ENCODE assay signal across 10 cellular contexts in the genomic region with DNA sequence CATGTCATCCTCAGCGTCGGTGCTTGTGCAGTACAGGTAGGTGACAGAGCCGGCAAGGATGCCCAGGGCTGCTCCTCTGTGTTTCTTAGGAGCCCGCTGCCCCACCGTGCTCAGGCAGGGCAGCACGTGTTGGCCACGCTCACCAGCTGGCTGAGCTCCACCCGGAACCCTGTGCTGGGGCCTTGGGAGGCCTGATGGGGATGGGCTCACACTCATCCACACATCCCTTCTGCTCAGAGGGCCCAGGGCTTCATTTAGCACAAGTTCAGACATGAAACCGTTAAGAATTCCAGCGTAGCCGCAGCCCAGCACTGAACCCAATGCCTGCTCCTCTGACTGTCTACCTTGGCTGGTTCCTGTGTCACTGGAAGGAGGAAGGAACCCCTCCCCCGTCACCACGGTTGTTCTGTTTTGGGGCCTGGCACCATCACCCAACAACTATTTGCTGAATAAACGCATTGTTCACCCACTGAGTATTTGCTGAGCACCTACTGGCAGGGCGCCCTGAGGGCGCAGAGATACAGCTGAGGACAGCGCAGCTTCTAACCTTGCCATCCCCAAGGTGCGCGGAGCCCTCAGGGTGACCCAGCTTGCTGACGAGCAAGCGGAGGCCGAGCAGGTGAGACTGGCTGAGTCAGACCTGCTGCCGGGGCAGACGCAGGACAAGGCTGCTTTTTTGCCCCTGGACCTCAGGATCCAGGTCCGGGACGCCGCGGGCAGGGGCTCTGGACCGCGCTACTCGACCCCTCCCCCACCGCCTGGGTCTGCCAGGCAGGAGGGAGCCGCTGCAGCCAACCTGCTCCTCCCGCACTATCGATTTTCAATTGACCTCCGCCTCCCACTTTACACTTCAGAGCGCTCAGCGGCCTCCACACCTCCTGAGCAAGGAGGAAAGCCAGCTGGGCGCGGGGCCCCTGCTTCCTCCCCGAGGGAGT. TPM values are rescaled to one million over a fixed set of nuclear protein-coding genes. Genes with fewer than 3 reads are reported as not detected.
DNase-seq lines count a peak whose midpoint lies in the region; ATAC-seq, FAIRE-seq and TF ChIP-seq lines count a peak whose summit lies in the region.
"Had no signal": no experiment of that assay in that cellular context is flagged by ENCODE, and none has a peak within 500 bp of the region (broad histone marks: within the 10 kb centered on the region; RNA-seq: fewer than 3 reads in every experiment).

No MANE protein-coding gene starts in this region.

- H3K79me2 ChIP-seq in H1 (ENCODE audit: control insufficient read depth in 1 of 2, insufficient read depth in 2 of 2, low read length in 2 of 2), result no peaks in the 10 kb centered on the region

- TF ChIP-seq EP300 in H1 (IDR thresholded peaks at IDR 0.05; ENCODE audit: borderline replicate concordance in 1 of 2, low read depth in 2 of 2, low read length in 2 of 2), result no peak

- FAIRE-seq in H1 (lab: Jason Lieb, UNC), result no peak

- TF ChIP-seq CTCF in H1 (IDR thresholded peaks at IDR 0.05; ENCODE audit: control extremely low read depth in 1 of 3, insufficient read depth in 1 of 3, low read depth in 1 of 3, low read length in 3 of 3), result no peak
- TF ChIP-seq CTCF in WERI-Rb-1 (IDR thresholded peaks at IDR 0.05; ENCODE audit: low read depth, low read length), result no peak

- H3K36me3 ChIP-seq in H1 (ENCODE audit: control insufficient read depth in 2 of 4, insufficient read depth in 4 of 4, low read length in 3 of 4) (no peaks in the 10 kb centered on the region), WERI-Rb-1 (no peaks in the 10 kb centered on the region)
- H3K36me3 ChIP-seq: MG63 had no signal

- ATAC-seq in HG03175 (IDR thresholded peaks at IDR 0.05; ENCODE audit: unreplicated experiment), result no peak
- ATAC-seq: activated CD8-positive, alpha-beta T cell treated with anti-CD3 and anti-CD28 coated beads, Interleukin-2, amount 10 ng/mL, durations not matched to agents 7 days and 5 days had no signal

- no peak overlapping the region for H3K27ac ChIP-seq in H1 (ENCODE audit: low read depth, low read length)
- H3K27ac ChIP-seq in WERI-Rb-1, result no peak overlapping the region

- H3K23me2 ChIP-seq in H1 (ENCODE audit: low read depth, low read length), result peaks cover 4% of the 10 kb centered on the region; the same call in 1 of the 2 replicates

- no peak overlapping the region; a peak in 1 of 7 replicates for H3K9ac ChIP-seq in H1 (replicated peaks in 1 of 4; ENCODE audit: extremely low read depth in 1 of 4, low read depth in 3 of 4, low read length in 3 of 4)

- 31% methylated on average over 37 of the region's 41 CpGs; no CpG with 5 or more reads in 1 of the 2 experiments for WGBS in H1 (ENCODE audit: extremely low coverage in 1 of 2, insufficient coverage in 1 of 2, insufficient read length in 1 of 2, insufficient replicate concordance in 2 of 2, low coverage in 1 of 2, low lambda C conversion rate in 2 of 2, missing lambda C conversion rate in 1 of 2), 2 experiments

- peak overlapping the region; percentile 85 for H4K8ac ChIP-seq in H1 (ENCODE audit: extremely low read depth, insufficient read depth, low read length)

- H3K4me1 ChIP-seq in H1 (replicated peaks in 1 of 4; ENCODE audit: control insufficient read depth in 3 of 4, insufficient read depth in 4 of 4, low read length in 3 of 4), result peaks cover 10 to 23% (median 18%) of the 10 kb centered on the region in 4 experiments

- H3K4me3 ChIP-seq in H1 (ENCODE audit: extremely low read depth in 1 of 4, insufficient read depth in 2 of 4, low read depth in 3 of 4, low read length in 4 of 4) (peak overlapping the region; percentile 3 to 49 (median 30); a peak in 6 of 8 replicates), WERI-Rb-1 (ENCODE audit: low read depth, low read length) (no peak overlapping the region)
- H3K4me3 ChIP-seq: MG63 had no signal

- peak overlapping the region; percentile 65 to 67 for H3K4me2 ChIP-seq in H1 (ENCODE audit: insufficient read depth in 1 of 2, low read depth in 2 of 2, low read length in 2 of 2)

- DNase-seq in DMS153 treated with DMSO at 0.1 percent for 48 hours (lab: John Stamatoyannopoulos, UW; ENCODE audit: unreplicated experiment) (peak; percentile 46), NCI-H1092 treated with DMSO at 0.1 percent for 48 hours (lab: John Stamatoyannopoulos, UW) (peak; percentile 3), H1 (ENCODE audit: low read depth in 1 of 2, low spot score in 2 of 2) (peak in 1 of 2 experiments; percentile 82), mesenteric fat pad (ENCODE audit: low spot score) (peak; percentile 88), activated T-cell treated with anti-CD3 and anti-CD28 coated beads for 4 hours (no peak), WERI-Rb-1 (no peak), GDM1 (lab: John Stamatoyannopoulos, UW) (no peak)
- DNase-seq: activated CD8-positive, alpha-beta T cell treated with anti-CD3 and anti-CD28 coated beads, Interleukin-2, amount 10 ng/mL, durations not matched to agents 7 days and 5 days; MG63 had no signal

- peak overlapping the region; percentile 93 for H2BK120ac ChIP-seq in H1 (replicated peaks; ENCODE audit: low read depth, low read length)

- H4K20me1 ChIP-seq in H1 (replicated peaks in 1 of 2; ENCODE audit: control insufficient read depth in 1 of 2, insufficient read depth in 2 of 2, low read length in 2 of 2), result no peaks in the 10 kb centered on the region

- no peak for TF ChIP-seq RAD21 in H1 (IDR thresholded peaks at IDR 0.05 in 1 of 2, conservative IDR thresholded peaks at IDR 0.05 in 1 of 2; ENCODE audit: low read depth in 2 of 2, low read length in 2 of 2)

- H2BK15ac ChIP-seq in H1 (ENCODE audit: low read length), result peak overlapping the region; percentile 93; the same call in 1 of the 2 replicates

- peak overlapping the region; percentile 37 for H3K56ac ChIP-seq in H1 (replicated peaks; ENCODE audit: insufficient read length, low read depth, low read length)

- peak overlapping the region; percentile 21 for H4K5ac ChIP-seq in H1 (ENCODE audit: insufficient read length, low read depth, low read length)

- CTCF ChIA-PET in H1 (lab: Charles Lee; ENCODE audit: partially characterized antibody), result interaction anchor here (1.0 to 2.4 kb wide), 8 partner anchors 9 to 75 kb away, joined by 3 to 9 read pairs (median 4); no protein-coding TSS in a partner anchor

- H3K23ac ChIP-seq in H1 (ENCODE audit: insufficient read length), result no peak overlapping the region

- H3K79me1 ChIP-seq in H1 (ENCODE audit: low read depth, low read length), result no peaks in the 10 kb centered on the region

- no peak for TF ChIP-seq POLR2A in H1 (IDR thresholded peaks at IDR 0.05; ENCODE audit: control extremely low read depth in 1 of 2, low read depth in 2 of 2, low read length in 2 of 2)

- POLR2A ChIA-PET in H1 (lab: Charles Lee; ENCODE audit: partially characterized antibody), result interaction anchor here (0.6 to 1.3 kb wide), 2 partner anchors 13 to 18 kb away, joined by 3 read pairs; no protein-coding TSS in a partner anchor

- H3K14ac ChIP-seq in H1 (ENCODE audit: insufficient read length), result no peak overlapping the region

- H3K18ac ChIP-seq in H1 (ENCODE audit: extremely low read depth, low read length), result peak overlapping the region; percentile 99

- H3K9me3 ChIP-seq in H1 (ENCODE audit: insufficient read depth in 2 of 2, low read depth in 1 of 2, low read length in 1 of 2), result no peaks in the 10 kb centered on the region
- no peaks in the 10 kb centered on the region for H3K9me3 ChIP-seq in WERI-Rb-1 (ENCODE audit: severe bottlenecking)
- H3K9me3 ChIP-seq: MG63 had no signal

- H2AFZ ChIP-seq in H1 (ENCODE audit: low read length), result peak overlapping the region; percentile 77

- peak overlapping the region; percentile 86 for H4K91ac ChIP-seq in H1 (replicated peaks; ENCODE audit: insufficient read length, low read length)

- peak overlapping the region; percentile 76 for H3K4ac ChIP-seq in H1 (replicated peaks; ENCODE audit: insufficient read length, low read depth, low read length)

- peak overlapping the region; percentile 97; the same call in 1 of the 2 replicates for H2BK20ac ChIP-seq in H1 (ENCODE audit: low read length)

- peak overlapping the region; percentile 98 for H2BK12ac ChIP-seq in H1 (ENCODE audit: low read depth, low read length)

- H2AK5ac ChIP-seq in H1 (ENCODE audit: low read depth, low read length), result no peak overlapping the region; the same call in 1 of the 2 replicates

- peaks cover 0 to 26% (median 18%) of the 10 kb centered on the region in 4 experiments; a peak in 6 of 7 replicates for H3K27me3 ChIP-seq in H1 (replicated peaks in 1 of 4; ENCODE audit: control insufficient read depth in 3 of 4, extremely low read depth in 1 of 4, insufficient read depth in 3 of 4, low read length in 3 of 4)
- peaks cover 91% of the 10 kb centered on the region for H3K27me3 ChIP-seq in WERI-Rb-1 (ENCODE audit: insufficient read depth, low read depth, severe bottlenecking)
- H3K27me3 ChIP-seq: MG63 had no signal

- peak overlapping the region; percentile 78; the same call in 1 of the 2 replicates for H2BK5ac ChIP-seq in H1 (ENCODE audit: low read depth, low read length)

TF ChIP-seq in H1, 55 proteins besides CTCF, POLR2A, EP300 and RAD21 (continues in another document):
- no peak for TF ChIP-seq CTBP2 (IDR thresholded peaks at IDR 0.05; ENCODE audit: borderline replicate concordance, insufficient read depth, insufficient read length, low read length)
- TF ChIP-seq, protein P1, sequence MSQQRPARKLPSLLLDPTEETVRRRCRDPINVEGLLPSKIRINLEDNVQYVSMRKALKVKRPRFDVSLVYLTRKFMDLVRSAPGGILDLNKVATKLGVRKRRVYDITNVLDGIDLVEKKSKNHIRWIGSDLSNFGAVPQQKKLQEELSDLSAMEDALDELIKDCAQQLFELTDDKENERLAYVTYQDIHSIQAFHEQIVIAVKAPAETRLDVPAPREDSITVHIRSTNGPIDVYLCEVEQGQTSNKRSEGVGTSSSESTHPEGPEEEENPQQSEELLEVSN (IDR thresholded peaks at IDR 0.05), result peak; percentile 76; the same call in 1 of the 2 replicates
- TF ChIP-seq, protein P2, sequence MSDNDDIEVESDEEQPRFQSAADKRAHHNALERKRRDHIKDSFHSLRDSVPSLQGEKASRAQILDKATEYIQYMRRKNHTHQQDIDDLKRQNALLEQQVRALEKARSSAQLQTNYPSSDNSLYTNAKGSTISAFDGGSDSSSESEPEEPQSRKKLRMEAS (IDR thresholded peaks at IDR 0.05), result peak; percentile 90
- TF ChIP-seq CHD2 (IDR thresholded peaks at IDR 0.05; ENCODE audit: low read length), result no peak
- no peak for TF ChIP-seq RNF2 (IDR thresholded peaks at IDR 0.05; ENCODE audit: borderline replicate concordance, low read depth, low read length, missing control alignments, poor library complexity, severe bottlenecking)
- TF ChIP-seq ASH2L (IDR thresholded peaks at IDR 0.05; ENCODE audit: low read length), result peak; percentile 86

RNA-seq across cellular contexts. Expression of a gene that starts 50.6 kb away (rescaled TPM):
- total RNA-seq in H1 (2021; fragmentation: NEBNext Ultra II Directional; extraction: Animal tissue kit (Norgen Biotek cat#: 25700)), result 8.4 TPM in 2 replicates
- polyA plus RNA-seq in H1 (2011; rRNA removed), result 6.7 and 10.4 TPM in 2 replicates
- polyA plus RNA-seq in H1 (2011; cell fraction: cytosol; rRNA removed), result 6.4 TPM
- 16.4 TPM for polyA plus RNA-seq in H1 (2011; cell fraction: nucleus; rRNA removed)
- polyA plus RNA-seq in H1 (2012, experiment 1 of 2), result 5.8 to 8.4 TPM (median 8.3 TPM) in 4 replicates
- 5.1 TPM for polyA plus RNA-seq in H1 (2012, experiment 2 of 2)
- 8.0 TPM for polyA plus RNA-seq in H1 (2013, experiment 1 of 2)
- 7.6 TPM for polyA plus RNA-seq in H1 (2013, experiment 2 of 2)
- 3.6 and 5.9 TPM in 2 replicates for polyA minus RNA-seq in H1 (2011; rRNA and poly(A)+ RNA removed)
- polyA minus RNA-seq in H1 (2011; cell fraction: cytosol; rRNA and poly(A)+ RNA removed), result 7.3 TPM
- polyA minus RNA-seq in H1 (2011; cell fraction: nucleus; rRNA and poly(A)+ RNA removed), result 9.4 TPM
- 0.64 TPM for total RNA-seq in mesenteric fat pad

Comparison
In these comparisons a context has a peak if more than half of its experiments do, and no peak if none do; other contexts are left out.
1. DNase-seq: peak in DMS153 treated with DMSO at 0.1 percent for 48 hours (single experiment), NCI-H1092 treated with DMSO at 0.1 percent for 48 hours (single experiment) and mesenteric fat pad (single experiment); none in activated T-cell treated with anti-CD3 and anti-CD28 coated beads for 4 hours (single experiment), WERI-Rb-1 (single experiment) and GDM1 (single experiment).